Comparison of ENCODE assay signal across 8 cellular contexts in genomic region chr14:72925815-72926291, GRCh38. TPM values are rescaled to one million over a fixed set of nuclear protein-coding genes. Genes with fewer than 3 reads are reported as not detected.
DNase-seq lines count a peak whose midpoint lies in the region; ATAC-seq and TF ChIP-seq lines count a peak whose summit lies in the region.

No MANE protein-coding gene starts in this region.

- DNase-seq in activated naive CD8-positive, alpha-beta T cell treated with anti-CD3 and anti-CD28 coated beads for 36 hours = no peak
- DNase-seq in left lobe of liver (ENCODE audit: low spot score) (no peak), tibial artery (no peak), NCI-H1436 (lab: John Stamatoyannopoulos, UW) (no peak), NAMALWA (ENCODE audit: low spot score) (no peak), SW 1271 (lab: John Stamatoyannopoulos, UW) (no peak)

- peak overlapping the region; percentile 97 for H3K27ac Mint-ChIP-seq in activated naive CD8-positive, alpha-beta T cell treated with anti-CD3 and anti-CD28 coated beads for 36 hours

- no peak for TF ChIP-seq CTCF in tibial artery (IDR thresholded peaks at IDR 0.05)

- peaks cover 8% of the 10 kb centered on the region for H3K36me3 Mint-ChIP-seq in activated naive CD8-positive, alpha-beta T cell treated with anti-CD3 and anti-CD28 coated beads for 36 hours

- peak overlapping the region; percentile 97 for H3K4me3 Mint-ChIP-seq in activated naive CD8-positive, alpha-beta T cell treated with anti-CD3 and anti-CD28 coated beads for 36 hours

- intact Hi-C loops in tibial artery (cut with DNase I; ENCODE audit: low total_unique reads) = no loop called here

- peaks cover 0 to 12% (median 0%) of the 10 kb centered on the region in 3 donors for H3K36me3 ChIP-seq in tibial artery

- ATAC-seq in GM19035 (IDR thresholded peaks at IDR 0.05; ENCODE audit: unreplicated experiment) (peak; percentile 29), HG03095 (IDR thresholded peaks at IDR 0.05; ENCODE audit: unreplicated experiment) (peak; percentile 8), left lobe of liver (peak; percentile 46)

- no peaks in the 10 kb centered on the region for H3K9me3 ChIP-seq in tibial artery

- no peaks in the 10 kb centered on the region for H3K27me3 ChIP-seq in tibial artery

- no peaks in the 10 kb centered on the region for H3K9me3 Mint-ChIP-seq in activated naive CD8-positive, alpha-beta T cell treated with anti-CD3 and anti-CD28 coated beads for 36 hours

- H3K4me3 ChIP-seq in tibial artery = peak overlapping the region; percentile 66 to 86

- H3K4me1 ChIP-seq in tibial artery = peaks cover 0 to 11% (median 4%) of the 10 kb centered on the region in 4 donors

- peaks cover 3% of the 10 kb centered on the region for H3K27me3 Mint-ChIP-seq in activated naive CD8-positive, alpha-beta T cell treated with anti-CD3 and anti-CD28 coated beads for 36 hours

- peaks cover 12% of the 10 kb centered on the region for H3K4me1 Mint-ChIP-seq in activated naive CD8-positive, alpha-beta T cell treated with anti-CD3 and anti-CD28 coated beads for 36 hours

- H3K27ac ChIP-seq in tibial artery = peak overlapping the region; percentile 78 to 84

RNA-seq across cellular contexts. Expression of gene DCAF4, which starts 0.4 kb away (rescaled TPM):
- 10 to 100 TPM; 25.5 to 31.8 TPM for total RNA-seq in activated naive CD8-positive, alpha-beta T cell treated with anti-CD3 and anti-CD28 coated beads for 36 hours
- total RNA-seq in left lobe of liver = 6.4 TPM

RNA-seq across cellular contexts. Expression of gene DPF3, which starts 32.0 kb away (rescaled TPM):
- total RNA-seq in activated naive CD8-positive, alpha-beta T cell treated with anti-CD3 and anti-CD28 coated beads for 36 hours = 1 to 10 TPM; 1.1 to 1.3 TPM
- 5.2 TPM for total RNA-seq in left lobe of liver
